ENCODE assay signal across 22 cellular contexts in genomic region chr3:189517981-189518380, GRCh38.
A peak's percentile ranks its signal among the peaks of the same experiment; 100 is the strongest.
DNase-seq lines count a peak whose midpoint lies in the region; ATAC-seq, FAIRE-seq and TF ChIP-seq lines count a peak whose summit lies in the region.
"Had no signal": no experiment of that assay in that cellular context is flagged by ENCODE, and none has a peak within 500 bp of the region (broad histone marks: within the 10 kb centered on the region; RNA-seq: fewer than 3 reads in every experiment).

No MANE protein-coding gene starts in this region.

- H2AFZ ChIP-seq in H9 (ENCODE audit: low read length) (no peak overlapping the region), Loucy (ENCODE audit: low read length) (peak overlapping the region; percentile 13; the same call in 1 of the 2 replicates)

- no peaks in the 10 kb centered on the region for H3K27me3 ChIP-seq in H9 (ENCODE audit: insufficient read depth, low read length)
- H3K27me3 ChIP-seq in Loucy (ENCODE audit: insufficient read depth, low read length, poor library complexity, severe bottlenecking), result no peaks in the 10 kb centered on the region
- H3K27me3 ChIP-seq in bronchial epithelial cell (ENCODE audit: control insufficient read depth, insufficient read depth, low read length), result no peaks in the 10 kb centered on the region
- no peaks in the 10 kb centered on the region for H3K27me3 ChIP-seq in mesendoderm (ENCODE audit: insufficient read depth, low read length, poor library complexity)

- H3K4ac ChIP-seq in H9 (ENCODE audit: low read depth, low read length) (no peak overlapping the region), mesendoderm (ENCODE audit: low read depth, low read length) (no peak overlapping the region)

- H2BK5ac ChIP-seq in H9 (ENCODE audit: insufficient read length, low read length) (no peak overlapping the region), mesendoderm (ENCODE audit: low read length) (no peak overlapping the region)

- no peak overlapping the region for H3K4me2 ChIP-seq in H9 (ENCODE audit: insufficient read depth, insufficient read length, low read length)
- no peak overlapping the region for H3K4me2 ChIP-seq in Loucy (ENCODE audit: low read depth, low read length, poor library complexity, severe bottlenecking)
- no peak overlapping the region for H3K4me2 ChIP-seq in mesendoderm (ENCODE audit: low read length)

- TF ChIP-seq CTCF in H9 (conservative IDR thresholded peaks at IDR 0.05) (peak; percentile 33; the same call in 2 of the 3 replicates), Loucy (conservative IDR thresholded peaks at IDR 0.05; ENCODE audit: low read length) (peak; percentile 49), bronchial epithelial cell (IDR thresholded peaks at IDR 0.05; ENCODE audit: insufficient read depth, low read length, severe bottlenecking) (no peak)

- no peak overlapping the region for H3K27ac Mint-ChIP-seq in H9
- no peak overlapping the region for H3K27ac Mint-ChIP-seq in activated CD8-positive, alpha-beta memory T cell treated with anti-CD3 and anti-CD28 coated beads, Interleukin-2, amount 10 ng/mL, durations not matched to agents 7 days and 5 days

- ATAC-seq in activated CD8-positive, alpha-beta memory T cell treated with anti-CD3 and anti-CD28 coated beads, Interleukin-2, amount 10 ng/mL, durations not matched to agents 7 days and 5 days, result no peak
- ATAC-seq: K562 had no signal

- H4K8ac ChIP-seq in H9 (replicated peaks; ENCODE audit: insufficient read length, low read depth, low read length), result no peak overlapping the region
- no peak overlapping the region for H4K8ac ChIP-seq in mesendoderm (ENCODE audit: low read depth, low read length)

- no peak overlapping the region for H3K14ac ChIP-seq in H9 (ENCODE audit: insufficient read depth, low read length)

- no peaks in the 10 kb centered on the region for H3F3A ChIP-seq in Loucy (ENCODE audit: low read depth)

- H3K4me3 ChIP-seq in Loucy (ENCODE audit: low read length, poor library complexity, severe bottlenecking) (no peak overlapping the region), bronchial epithelial cell (ENCODE audit: low read depth, low read length) (no peak overlapping the region), mesendoderm (ENCODE audit: low read length) (no peak overlapping the region)
- H3K4me3 ChIP-seq: K562 had no signal

- no peak overlapping the region for H3K9ac ChIP-seq in H9 (ENCODE audit: extremely low read depth, insufficient read length, low read length)
- H3K9ac ChIP-seq in Loucy (ENCODE audit: low read depth, low read length, poor library complexity, severe bottlenecking), result no peak overlapping the region
- H3K9ac ChIP-seq in mesendoderm (ENCODE audit: low read length), result no peak overlapping the region

- H2BK15ac ChIP-seq in H9 (ENCODE audit: low read depth, low read length), result no peak overlapping the region
- no peak overlapping the region for H2BK15ac ChIP-seq in mesendoderm (replicated peaks; ENCODE audit: low read depth)

- H3K23me2 ChIP-seq in H9 (ENCODE audit: insufficient read length, low read depth, low read length, poor library complexity, severe bottlenecking), result no peaks in the 10 kb centered on the region

- H2BK20ac ChIP-seq in H9 (ENCODE audit: low read depth, low read length, poor library complexity, severe bottlenecking), result no peak overlapping the region

- no peak overlapping the region for H2AK5ac ChIP-seq in H9 (ENCODE audit: insufficient read length, low read length)
- no peak overlapping the region for H2AK5ac ChIP-seq in mesendoderm (ENCODE audit: low read length)

- H3K9me3 ChIP-seq in H9 (ENCODE audit: control insufficient read depth, low read depth, low read length), result no peaks in the 10 kb centered on the region
- peaks cover 16% of the 10 kb centered on the region; the same call in 1 of the 2 replicates for H3K9me3 ChIP-seq in Loucy (ENCODE audit: insufficient read depth, low read depth, low read length)

- no peak overlapping the region for H3K27ac ChIP-seq in H9 (ENCODE audit: insufficient read length, low read depth, low read length)
- H3K27ac ChIP-seq in mesendoderm (ENCODE audit: low read depth, low read length), result no peak overlapping the region

- no peak overlapping the region for H2BK120ac ChIP-seq in H9 (ENCODE audit: low read depth, low read length, poor library complexity, severe bottlenecking)
- no peak overlapping the region for H2BK120ac ChIP-seq in mesendoderm (ENCODE audit: low read depth, low read length)

- no peaks in the 10 kb centered on the region for H3K9me2 ChIP-seq in Loucy (replicated peaks; ENCODE audit: low read depth, low read length)

- no peak overlapping the region for H4K5ac ChIP-seq in H9 (ENCODE audit: insufficient read length, low read depth, low read length)
- no peak overlapping the region for H4K5ac ChIP-seq in mesendoderm (ENCODE audit: low read length)

- no peaks in the 10 kb centered on the region; a peak in 2 of 5 replicates for H3K9me3 Mint-ChIP-seq in H9
- H3K9me3 Mint-ChIP-seq in activated CD8-positive, alpha-beta memory T cell treated with anti-CD3 and anti-CD28 coated beads, Interleukin-2, amount 10 ng/mL, durations not matched to agents 7 days and 5 days (ENCODE audit: low read depth), result peaks cover 26% of the 10 kb centered on the region

- no peaks in the 10 kb centered on the region for H3K79me1 ChIP-seq in H9 (ENCODE audit: insufficient read depth, low read depth, low read length, poor library complexity, severe bottlenecking)
- no peaks in the 10 kb centered on the region for H3K79me1 ChIP-seq in mesendoderm (ENCODE audit: low read length)

- H3K4me3 Mint-ChIP-seq in H9, result no peak overlapping the region
- H3K4me3 Mint-ChIP-seq in activated CD8-positive, alpha-beta memory T cell treated with anti-CD3 and anti-CD28 coated beads, Interleukin-2, amount 10 ng/mL, durations not matched to agents 7 days and 5 days, result no peak overlapping the region

- no peak overlapping the region for H2BK12ac ChIP-seq in H9 (ENCODE audit: insufficient read length, low read depth, low read length)

- H3K18ac ChIP-seq in H9 (ENCODE audit: insufficient read length, low read depth, low read length) (no peak overlapping the region), mesendoderm (ENCODE audit: low read length) (no peak overlapping the region)

- peak; percentile 85 for FAIRE-seq in bronchial epithelial cell (lab: Jason Lieb, UNC)
- FAIRE-seq: GM12892, H54, K562 had no signal

- peaks cover 3 to 10% of the 10 kb centered on the region in 2 experiments; a peak in 3 of 4 replicates for H3K4me1 Mint-ChIP-seq in H9
- no peaks in the 10 kb centered on the region for H3K4me1 Mint-ChIP-seq in activated CD8-positive, alpha-beta memory T cell treated with anti-CD3 and anti-CD28 coated beads, Interleukin-2, amount 10 ng/mL, durations not matched to agents 7 days and 5 days

- H3K23ac ChIP-seq in H9 (ENCODE audit: insufficient read length, low read depth, low read length) (no peak overlapping the region), mesendoderm (ENCODE audit: low read length) (no peak overlapping the region)

- no peak overlapping the region for H3K56ac ChIP-seq in H9 (ENCODE audit: insufficient read length, low read depth, low read length)
- no peak overlapping the region for H3K56ac ChIP-seq in mesendoderm (ENCODE audit: low read length)

- no peak overlapping the region for H3T11ph ChIP-seq in H9 (ENCODE audit: low read length)

- H4K20me1 ChIP-seq in H9 (ENCODE audit: control insufficient read depth, insufficient read depth, insufficient read length), result no peaks in the 10 kb centered on the region
- H4K20me1 ChIP-seq in Loucy (ENCODE audit: insufficient read depth, low read length, poor library complexity, severe bottlenecking), result no peaks in the 10 kb centered on the region

- H3K79me2 ChIP-seq in H9 (ENCODE audit: insufficient read depth, low read length) (no peaks in the 10 kb centered on the region), Loucy (ENCODE audit: insufficient read depth, low read length) (no peaks in the 10 kb centered on the region), mesendoderm (ENCODE audit: control insufficient read depth, insufficient read depth, low read length) (no peaks in the 10 kb centered on the region)

- DNase-seq in H9 (peak; percentile 32), bronchial epithelial cell (ENCODE audit: low read depth) (no peak), mesendoderm (peak; percentile 30)
- no peak for DNase-seq in stimulated activated CD4-positive, alpha-beta T cell treated with anti-CD3 and anti-CD28 coated beads, Interleukin-4, amount 100 ng/mL, for 1 hour
- DNase-seq in activated T-cell treated with anti-CD3 and anti-CD28 coated beads, Interleukin-2, amount 50 U/mL, for 1 hour, result no peak
- no peak for DNase-seq in activated CD8-positive, alpha-beta memory T cell treated with anti-CD3 and anti-CD28 coated beads, Interleukin-2, amount 10 ng/mL, durations not matched to agents 7 days and 5 days
- DNase-seq: GDM1, Kasumi-1, MM.1S, NCI-H1048, NCI-H1417, NCI-H1694 treated with DMSO at 0.1 percent for 48 hours, NCI-H2081, NCI-H2227 treated with DMSO at 0.1 percent for 48 hours, NCI-H526 treated with DMSO at 0.1 percent for 48 hours, RPMI8226, SHP77, T-helper 1 cell had no signal

- CTCF ChIA-PET in activated CD8-positive, alpha-beta memory T cell treated with anti-CD3 and anti-CD28 coated beads, Interleukin-2, amount 10 ng/mL, durations not matched to agents 7 days and 5 days (lab: Charles Lee), result no interaction called here

- no peaks in the 10 kb centered on the region for H3K36me3 Mint-ChIP-seq in H9 (ENCODE audit: insufficient read depth in 1 of 3, low read depth in 3 of 3)
- peaks cover 14% of the 10 kb centered on the region for H3K36me3 Mint-ChIP-seq in activated CD8-positive, alpha-beta memory T cell treated with anti-CD3 and anti-CD28 coated beads, Interleukin-2, amount 10 ng/mL, durations not matched to agents 7 days and 5 days

- WGBS in H9 (ENCODE audit: extremely low coverage, insufficient read length, low lambda C conversion rate), result no CpG with 5 or more reads among the region's 1 CpG
- no CpG with 5 or more reads among the region's 1 CpG for WGBS in mesendoderm (ENCODE audit: extremely low coverage, insufficient coverage, low lambda C conversion rate)

- H4K91ac ChIP-seq in H9 (ENCODE audit: insufficient read length, low read depth, low read length), result no peak overlapping the region

- no peaks in the 10 kb centered on the region for H3K27me3 Mint-ChIP-seq in H9 (ENCODE audit: low read depth)
- no peaks in the 10 kb centered on the region for H3K27me3 Mint-ChIP-seq in activated CD8-positive, alpha-beta memory T cell treated with anti-CD3 and anti-CD28 coated beads, Interleukin-2, amount 10 ng/mL, durations not matched to agents 7 days and 5 days

- peaks cover 7% of the 10 kb centered on the region; the same call in 1 of the 2 replicates for H3K36me3 ChIP-seq in Loucy (ENCODE audit: insufficient read depth, low read length)
- no peaks in the 10 kb centered on the region for H3K36me3 ChIP-seq in bronchial epithelial cell (ENCODE audit: control insufficient read depth, insufficient read depth, low read length)
- H3K36me3 ChIP-seq in mesendoderm (ENCODE audit: control insufficient read depth, insufficient read depth, low read length), result no peaks in the 10 kb centered on the region

- no peaks in the 10 kb centered on the region for H3K4me1 ChIP-seq in H9 (ENCODE audit: insufficient read depth, low read length)
- peaks cover 11% of the 10 kb centered on the region for H3K4me1 ChIP-seq in Loucy (ENCODE audit: insufficient read depth, low read length, poor library complexity, severe bottlenecking)
- no peaks in the 10 kb centered on the region for H3K4me1 ChIP-seq in mesendoderm (ENCODE audit: control insufficient read depth, low read depth, low read length)

Comparison
In these comparisons a context has a peak if more than half of its experiments do, and no peak if none do; other contexts are left out.
1. DNase-seq: peak in H9 (single experiment) and mesendoderm (single experiment); none in bronchial epithelial cell (single experiment), stimulated activated CD4-positive, alpha-beta T cell treated with anti-CD3 and anti-CD28 coated beads, Interleukin-4, amount 100 ng/mL, for 1 hour (single experiment), activated T-cell treated with anti-CD3 and anti-CD28 coated beads, Interleukin-2, amount 50 U/mL, for 1 hour (single experiment) and activated CD8-positive, alpha-beta memory T cell treated with anti-CD3 and anti-CD28 coated beads, Interleukin-2, amount 10 ng/mL, durations not matched to agents 7 days and 5 days (single experiment).